In genomic region chr18:21117385-21118135, GRCh38 we compare ENCODE assay signal across 10 cellular contexts. TPM values are rescaled to one million over a fixed set of nuclear protein-coding genes. Genes with fewer than 3 reads are reported as not detected.
DNase-seq lines count a peak whose midpoint lies in the region; TF ChIP-seq lines count a peak whose summit lies in the region.
"Had no signal": no experiment of that assay in that cellular context is flagged by ENCODE, and none has a peak within 500 bp of the region (broad histone marks: within the 10 kb centered on the region; RNA-seq: fewer than 3 reads in every experiment).

No MANE protein-coding gene starts in this region.

- intact Hi-C loops in Calu3 (cut with micrococcal nuclease; ENCODE audit: unreplicated experiment): no loop called here

- H3K27ac Mint-ChIP-seq in Calu3 (ENCODE audit: unreplicated experiment): no peak overlapping the region

- H3K4me3 Mint-ChIP-seq in Calu3 (ENCODE audit: low read depth, unreplicated experiment): no peak overlapping the region

- no peaks in the 10 kb centered on the region for H3K36me3 Mint-ChIP-seq in Calu3 (ENCODE audit: insufficient read depth, unreplicated experiment)

- no peaks in the 10 kb centered on the region for H3K9me3 Mint-ChIP-seq in Calu3 (ENCODE audit: low read depth, unreplicated experiment)

- no peaks in the 10 kb centered on the region for H3K4me1 Mint-ChIP-seq in Calu3 (ENCODE audit: low read depth, unreplicated experiment)

- CTCF ChIA-PET in Calu3 (lab: Charles Lee): interaction anchor here (0.6 kb wide), 1 partner anchor 41 kb away, joined by 7 read pairs; no protein-coding TSS in a partner anchor

- TF ChIP-seq POLR2A in erythroblast (IDR thresholded peaks at IDR 0.05; ENCODE audit: low read length): no peak

- no peaks in the 10 kb centered on the region for H3K27me3 Mint-ChIP-seq in Calu3 (ENCODE audit: unreplicated experiment)

- BruUV-seq in Calu3 (replicated peaks; lab: Mats Ljungman, UMichigan): no TSS peak

- no peak for TF ChIP-seq CTCF in AG09319 (IDR thresholded peaks at IDR 0.05; ENCODE audit: low read depth, low read length)
- TF ChIP-seq CTCF in Calu3 (IDR thresholded peaks at IDR 0.05; ENCODE audit: unreplicated experiment): no peak

- DNase-seq in AG09319 (ENCODE audit: extremely low read depth, low read depth) (peak; percentile 74), NOMO-1 treated with DMSO at 0.1 percent for 48 hours (lab: John Stamatoyannopoulos, UW; ENCODE audit: unreplicated experiment) (peak; percentile 49), erythroblast (lab: John Stamatoyannopoulos, UW) (peak; percentile 23 to 60), non-pigmented ciliary epithelial cell (ENCODE audit: low read depth) (peak; percentile 79), Calu3 (no peak), HuH-7.5 (ENCODE audit: low spot score) (no peak), NCI-H1436 treated with DMSO at 0.1 percent for 48 hours (lab: John Stamatoyannopoulos, UW) (no peak), NCI-H1048 (lab: John Stamatoyannopoulos, UW) (no peak)
- DNase-seq: mammary epithelial cell, SW 1271 had no signal

RNA-seq across cellular contexts. Expression of gene ROCK1, which starts 5.9 kb away (rescaled TPM):
- total RNA-seq in Calu3 (2022): 50.9 and 51.9 TPM in 2 replicates

Comparison
In these comparisons a context has a peak if more than half of its experiments do, and no peak if none do; other contexts are left out.
1. DNase-seq: peak in AG09319 (single experiment), NOMO-1 treated with DMSO at 0.1 percent for 48 hours (single experiment), erythroblast (2 of 2) and non-pigmented ciliary epithelial cell (single experiment); none in Calu3 (single experiment), HuH-7.5 (single experiment), NCI-H1436 treated with DMSO at 0.1 percent for 48 hours (single experiment) and NCI-H1048 (single experiment).